ENCODE assay signal across 14 cellular contexts in the genomic region with DNA sequence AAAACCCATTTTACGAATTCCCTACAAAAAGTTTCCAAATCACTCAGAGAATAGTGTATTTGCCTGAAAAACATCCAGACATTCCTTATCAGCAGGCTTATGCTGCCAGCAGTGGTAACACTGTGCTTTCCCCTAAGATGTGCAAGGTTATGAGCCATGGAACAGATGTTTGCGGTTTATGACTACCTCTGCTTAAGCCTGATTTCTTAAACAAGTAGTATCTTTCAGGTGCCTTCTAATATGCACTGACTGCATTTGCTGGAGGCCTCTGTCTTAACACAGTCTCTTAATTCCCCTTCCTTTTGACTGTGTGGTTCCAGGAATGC. TPM values are rescaled to one million over a fixed set of nuclear protein-coding genes. Genes with fewer than 3 reads are reported as not detected.
DNase-seq lines count a peak whose midpoint lies in the region; ATAC-seq, FAIRE-seq and TF ChIP-seq lines count a peak whose summit lies in the region.
"Had no signal": no experiment of that assay in that cellular context is flagged by ENCODE, and none has a peak within 500 bp of the region (broad histone marks: within the 10 kb centered on the region; RNA-seq: fewer than 3 reads in every experiment).

No MANE protein-coding gene starts in this region.

- H3K27ac Mint-ChIP-seq in stimulated activated effector memory CD8-positive, alpha-beta T cell treated with anti-CD3 and anti-CD28 coated beads, Interleukin-12 subunit alpha, Interleukin-12 subunit beta, amount 100 ng/mL, for 72 hours, result peak overlapping the region; percentile 88
- H3K27ac Mint-ChIP-seq: brain had no signal

- no peak overlapping the region for H3K4me3 ChIP-seq in cardiac fibroblast (replicated peaks in 1 of 2; ENCODE audit: low read depth in 2 of 2, low read length in 2 of 2)
- no peak overlapping the region for H3K4me3 ChIP-seq in PC-9
- H3K4me3 ChIP-seq in small intestine (ENCODE audit: low read depth in 1 of 2, low read length in 2 of 2), result no peak overlapping the region

- FAIRE-seq in small intestine (lab: Jason Lieb, UNC), result no peak

- no peaks in the 10 kb centered on the region for H4K20me1 ChIP-seq in PC-9 (ENCODE audit: insufficient read depth)

- no peaks in the 10 kb centered on the region for H3K27me3 ChIP-seq in PC-9 (ENCODE audit: insufficient read depth, low read depth)
- H3K27me3 ChIP-seq in small intestine (ENCODE audit: control insufficient read depth in 2 of 2, insufficient read depth in 2 of 2, low read length in 2 of 2), result no peaks in the 10 kb centered on the region

- H3K9me2 ChIP-seq in PC-9 (ENCODE audit: insufficient read depth), result no peaks in the 10 kb centered on the region

- H2AFZ ChIP-seq in PC-9, result no peak overlapping the region

- no peaks in the 10 kb centered on the region for H3K9me3 ChIP-seq in PC-9 (ENCODE audit: insufficient read depth, low read depth)
- no peaks in the 10 kb centered on the region for H3K9me3 ChIP-seq in small intestine (ENCODE audit: control insufficient read depth, low read depth)

- H3K27ac ChIP-seq in PC-9, result no peak overlapping the region
- no peak overlapping the region for H3K27ac ChIP-seq in small intestine (ENCODE audit: low read depth in 1 of 2, low read length in 1 of 2)
- H3K27ac ChIP-seq: 22Rv1 had no signal

- BruUV-seq in PC-9 (replicated peaks; lab: Mats Ljungman, UMichigan), result no TSS peak

- no peak for TF ChIP-seq CTCF in cardiac fibroblast (IDR thresholded peaks at IDR 0.05; ENCODE audit: low read depth, low read length)
- no peak for TF ChIP-seq CTCF in PC-9 (conservative IDR thresholded peaks at IDR 0.05)

- WGBS in small intestine, 3 donors, result 89 to 94% (median 92%) methylated on average over 2 of the region's 2 CpGs

- intact Hi-C loops in PC-9 (cut with micrococcal nuclease; ENCODE audit: unreplicated experiment), result no loop called here

- ATAC-seq in HG03095 (IDR thresholded peaks at IDR 0.05; ENCODE audit: unreplicated experiment) (peak; percentile 63), HG03565 (IDR thresholded peaks at IDR 0.05; ENCODE audit: unreplicated experiment) (no peak)
- peak; percentile 76 for ATAC-seq in stimulated activated effector memory CD8-positive, alpha-beta T cell treated with anti-CD3 and anti-CD28 coated beads, Interleukin-12 subunit alpha, Interleukin-12 subunit beta, amount 100 ng/mL, for 72 hours

- no peaks in the 10 kb centered on the region for H3F3A ChIP-seq in PC-9 (ENCODE audit: insufficient read depth, low read depth)

- H3K79me2 ChIP-seq in PC-9 (ENCODE audit: low read depth), result no peaks in the 10 kb centered on the region

- H3K9me3 Mint-ChIP-seq in stimulated activated effector memory CD8-positive, alpha-beta T cell treated with anti-CD3 and anti-CD28 coated beads, Interleukin-12 subunit alpha, Interleukin-12 subunit beta, amount 100 ng/mL, for 72 hours, result no peaks in the 10 kb centered on the region

- H3K36me3 ChIP-seq in PC-9 (ENCODE audit: low read depth), result no peaks in the 10 kb centered on the region
- H3K36me3 ChIP-seq in small intestine (ENCODE audit: control insufficient read depth in 2 of 2, insufficient read depth in 2 of 2, low read length in 2 of 2), result no peaks in the 10 kb centered on the region

- H3K36me3 Mint-ChIP-seq in stimulated activated effector memory CD8-positive, alpha-beta T cell treated with anti-CD3 and anti-CD28 coated beads, Interleukin-12 subunit alpha, Interleukin-12 subunit beta, amount 100 ng/mL, for 72 hours, result peaks cover 5% of the 10 kb centered on the region
- H3K36me3 Mint-ChIP-seq: brain had no signal

- peak; percentile 24 for DNase-seq in DMS53 (lab: John Stamatoyannopoulos, UW)
- no peak for DNase-seq in DMS53 treated with DMSO at 0.1 percent for 48 hours (lab: John Stamatoyannopoulos, UW; ENCODE audit: unreplicated experiment)
- DNase-seq in cardiac fibroblast (ENCODE audit: low read depth in 2 of 2), result peak; percentile 59 to 86
- DNase-seq in stimulated activated effector memory CD8-positive, alpha-beta T cell treated with anti-CD3 and anti-CD28 coated beads, Interleukin-12 subunit alpha, Interleukin-12 subunit beta, amount 100 ng/mL, for 72 hours (ENCODE audit: low spot score in 2 of 2), result no peak
- DNase-seq in PC-9, result no peak
- DNase-seq in small intestine, result no peak
- DNase-seq: hypothalamus, NCI-H1930, posterior cingulate gyrus, T-helper 9 cell had no signal

- POLR2A ChIA-PET in PC-9 (lab: Charles Lee; ENCODE audit: unreplicated experiment), result no interaction called here

- H3K4me1 ChIP-seq in PC-9 (replicated peaks; ENCODE audit: insufficient read depth) (no peaks in the 10 kb centered on the region), small intestine (ENCODE audit: control insufficient read depth in 2 of 2, insufficient read depth in 1 of 2, low read depth in 1 of 2, low read length in 1 of 2) (peaks cover 0 to 2% of the 10 kb centered on the region in 2 donors)

- peak overlapping the region; percentile 41 for H3K4me3 Mint-ChIP-seq in stimulated activated effector memory CD8-positive, alpha-beta T cell treated with anti-CD3 and anti-CD28 coated beads, Interleukin-12 subunit alpha, Interleukin-12 subunit beta, amount 100 ng/mL, for 72 hours
- H3K4me3 Mint-ChIP-seq: brain had no signal

- peaks cover 88% of the 10 kb centered on the region for H3K4me1 Mint-ChIP-seq in stimulated activated effector memory CD8-positive, alpha-beta T cell treated with anti-CD3 and anti-CD28 coated beads, Interleukin-12 subunit alpha, Interleukin-12 subunit beta, amount 100 ng/mL, for 72 hours

- H3K4me2 ChIP-seq in PC-9, result no peak overlapping the region

- CTCF ChIA-PET in PC-9 (lab: Charles Lee), result no interaction called here

RNA-seq across cellular contexts. Expression of gene CDC42EP3, which starts 54.8 kb away (rescaled TPM):
- total RNA-seq in PC-9 (2021), result 41.6 and 54.1 TPM in 2 replicates
- 10 to 100 TPM in 1 of 3 donors, 1 to 10 TPM in 2; 1.1 to 10.6 (median 3.2) TPM for polyA plus RNA-seq in small intestine

Comparison
In these comparisons a context has a peak if more than half of its experiments do, and no peak if none do; other contexts are left out.
1. DNase-seq: peak in DMS53 (single experiment) and cardiac fibroblast (2 of 2); none in DMS53 treated with DMSO at 0.1 percent for 48 hours (single experiment), stimulated activated effector memory CD8-positive, alpha-beta T cell treated with anti-CD3 and anti-CD28 coated beads, Interleukin-12 subunit alpha, Interleukin-12 subunit beta, amount 100 ng/mL, for 72 hours (0 of 2), PC-9 (0 of 2) and small intestine (single experiment).